ENCODE assay signal across 14 cellular contexts in the genomic region with DNA sequence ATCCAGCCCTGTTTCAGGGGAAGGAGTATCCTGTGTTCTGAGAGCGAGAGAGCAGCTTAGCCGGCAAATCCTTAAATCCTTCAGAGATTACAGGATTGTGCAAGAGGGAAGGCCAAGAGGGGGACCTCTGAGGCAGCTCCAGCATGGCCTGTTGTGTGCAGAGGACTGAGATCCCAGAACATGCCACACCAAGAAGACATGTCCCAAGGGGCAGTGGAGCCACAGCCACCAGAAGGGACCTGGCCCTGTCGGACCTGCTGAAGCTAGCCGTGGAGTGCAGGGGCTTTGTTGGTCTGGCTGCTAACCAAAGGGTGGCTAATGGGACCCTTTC. TPM values are rescaled to one million over a fixed set of nuclear protein-coding genes. Genes with fewer than 3 reads are reported as not detected.
DNase-seq lines count a peak whose midpoint lies in the region; ATAC-seq and TF ChIP-seq lines count a peak whose summit lies in the region.
"Had no signal": no experiment of that assay in that cellular context is flagged by ENCODE, and none has a peak within 500 bp of the region (broad histone marks: within the 10 kb centered on the region; RNA-seq: fewer than 3 reads in every experiment).

No MANE protein-coding gene starts in this region.

- peaks cover 22% of the 10 kb centered on the region for H3K27me3 Mint-ChIP-seq in activated CD4-positive, alpha-beta memory T cell treated with anti-CD3 and anti-CD28 coated beads, Interleukin-2, amount 10 ng/mL, durations not matched to agents 7 days and 5 days
- H3K27me3 Mint-ChIP-seq in activated CD4-positive, alpha-beta memory T cell treated with anti-CD3 and anti-CD28 coated beads for 36 hours: peaks cover 13% of the 10 kb centered on the region
- H3K27me3 Mint-ChIP-seq in T-helper 17 cell: peaks cover 35% of the 10 kb centered on the region

- WGBS in stomach, 5 donors: 52 to 71% (median 68%) methylated on average over 4 of the region's 4 CpGs

- peaks cover 2% of the 10 kb centered on the region for H3K36me3 Mint-ChIP-seq in activated CD4-positive, alpha-beta memory T cell treated with anti-CD3 and anti-CD28 coated beads, Interleukin-2, amount 10 ng/mL, durations not matched to agents 7 days and 5 days (ENCODE audit: low read depth)
- peaks cover 4% of the 10 kb centered on the region for H3K36me3 Mint-ChIP-seq in activated CD4-positive, alpha-beta memory T cell treated with anti-CD3 and anti-CD28 coated beads for 36 hours
- H3K36me3 Mint-ChIP-seq in T-helper 17 cell (ENCODE audit: low read depth): peaks cover 5% of the 10 kb centered on the region

- intact Hi-C loops in activated CD4-positive, alpha-beta memory T cell treated with anti-CD3 and anti-CD28 coated beads for 36 hours (cut with micrococcal nuclease): no loop called here
- intact Hi-C loops in stomach (cut with DNase I; ENCODE audit: low total_unique reads): no loop called here

- no peak for ATAC-seq in T-helper 17 cell
- ATAC-seq in HG03108 (IDR thresholded peaks at IDR 0.05; ENCODE audit: unreplicated experiment): no peak
- ATAC-seq in HG03280 (IDR thresholded peaks at IDR 0.05; ENCODE audit: unreplicated experiment): no peak

- CTCF ChIA-PET in activated CD4-positive, alpha-beta memory T cell treated with anti-CD3 and anti-CD28 coated beads, Interleukin-2, amount 10 ng/mL, durations not matched to agents 7 days and 5 days (lab: Charles Lee): no interaction called here
- CTCF ChIA-PET in activated CD4-positive, alpha-beta memory T cell treated with anti-CD3 and anti-CD28 coated beads for 36 hours (lab: Charles Lee): no interaction called here

- DNase-seq in activated CD4-positive, alpha-beta memory T cell treated with anti-CD3 and anti-CD28 coated beads, Interleukin-2, amount 10 ng/mL, durations not matched to agents 7 days and 5 days: no peak
- DNase-seq in activated CD4-positive, alpha-beta memory T cell treated with anti-CD3 and anti-CD28 coated beads for 36 hours: no peak
- no peak for DNase-seq in T-helper 17 cell
- peak; percentile 66 for DNase-seq in islet precursor cell
- no peak for DNase-seq in stomach
- no peak for DNase-seq in NCI-H446 treated with DMSO at 0.1 percent for 48 hours (lab: John Stamatoyannopoulos, UW)
- DNase-seq: activated gamma-delta T cell; cerebellar nuclear complex; DMS79; occipital lobe; Peyer's patch; stimulated activated CD4-positive, alpha-beta T cell treated with anti-CD3 and anti-CD28 coated beads, Interleukin-4, amount 100 ng/mL, for 4 hours had no signal

- no peak for TF ChIP-seq EP300 in stomach (IDR thresholded peaks at IDR 0.05)

- H3K9me3 ChIP-seq in T-helper 17 cell (ENCODE audit: control insufficient read depth, low read length, poor library complexity, severe bottlenecking): no peaks in the 10 kb centered on the region
- H3K9me3 ChIP-seq in stomach: no peaks in the 10 kb centered on the region
- H3K9me3 ChIP-seq: Peyer's patch had no signal

- H3K27me3 ChIP-seq in stomach: peaks cover 0 to 54% (median 28%) of the 10 kb centered on the region in 3 donors

- no peaks in the 10 kb centered on the region for H3K9me3 Mint-ChIP-seq in activated CD4-positive, alpha-beta memory T cell treated with anti-CD3 and anti-CD28 coated beads, Interleukin-2, amount 10 ng/mL, durations not matched to agents 7 days and 5 days
- no peaks in the 10 kb centered on the region for H3K9me3 Mint-ChIP-seq in activated CD4-positive, alpha-beta memory T cell treated with anti-CD3 and anti-CD28 coated beads for 36 hours

- peaks cover 0 to 5% (median 2%) of the 10 kb centered on the region in 4 donors for H3K36me3 ChIP-seq in stomach
- H3K36me3 ChIP-seq: Peyer's patch had no signal

- peak overlapping the region; percentile 41 for H3K4me3 Mint-ChIP-seq in activated CD4-positive, alpha-beta memory T cell treated with anti-CD3 and anti-CD28 coated beads, Interleukin-2, amount 10 ng/mL, durations not matched to agents 7 days and 5 days
- H3K4me3 Mint-ChIP-seq in activated CD4-positive, alpha-beta memory T cell treated with anti-CD3 and anti-CD28 coated beads for 36 hours: no peak overlapping the region
- H3K4me3 Mint-ChIP-seq in T-helper 17 cell: peak overlapping the region; percentile 59

- peaks cover 12% of the 10 kb centered on the region for H3K4me1 Mint-ChIP-seq in activated CD4-positive, alpha-beta memory T cell treated with anti-CD3 and anti-CD28 coated beads, Interleukin-2, amount 10 ng/mL, durations not matched to agents 7 days and 5 days
- H3K4me1 Mint-ChIP-seq in activated CD4-positive, alpha-beta memory T cell treated with anti-CD3 and anti-CD28 coated beads for 36 hours (ENCODE audit: low read depth): peaks cover 15% of the 10 kb centered on the region
- H3K4me1 Mint-ChIP-seq in T-helper 17 cell: peaks cover 16% of the 10 kb centered on the region

- no peak for TF ChIP-seq CTCF in stomach (IDR thresholded peaks at IDR 0.05)

- POLR2A ChIA-PET in activated CD4-positive, alpha-beta memory T cell treated with anti-CD3 and anti-CD28 coated beads, Interleukin-2, amount 10 ng/mL, durations not matched to agents 7 days and 5 days (lab: Charles Lee): no interaction called here
- POLR2A ChIA-PET in activated CD4-positive, alpha-beta memory T cell treated with anti-CD3 and anti-CD28 coated beads for 36 hours (lab: Charles Lee): no interaction called here

- no peak overlapping the region for H3K4me3 ChIP-seq in stomach
- H3K4me3 ChIP-seq: Peyer's patch had no signal

- peaks cover 16 to 50% (median 39%) of the 10 kb centered on the region in 4 donors for H3K4me1 ChIP-seq in stomach

- peak overlapping the region in 4 of 5 donors; percentile 4 to 90 (median 85) for H3K27ac ChIP-seq in stomach

- TF ChIP-seq POLR2A in stomach (IDR thresholded peaks at IDR 0.05): no peak

- no peak overlapping the region for H3K27ac Mint-ChIP-seq in activated CD4-positive, alpha-beta memory T cell treated with anti-CD3 and anti-CD28 coated beads, Interleukin-2, amount 10 ng/mL, durations not matched to agents 7 days and 5 days
- no peak overlapping the region for H3K27ac Mint-ChIP-seq in activated CD4-positive, alpha-beta memory T cell treated with anti-CD3 and anti-CD28 coated beads for 36 hours
- no peak overlapping the region for H3K27ac Mint-ChIP-seq in T-helper 17 cell

RNA-seq across cellular contexts. Expression of a gene that starts 1.6 kb away (rescaled TPM):
- total RNA-seq in activated CD4-positive, alpha-beta memory T cell treated with anti-CD3 and anti-CD28 coated beads, Interleukin-2, amount 10 ng/mL, durations not matched to agents 7 days and 5 days: 1 to 10 TPM; 6.2 to 8.9 TPM
- total RNA-seq in activated CD4-positive, alpha-beta memory T cell treated with anti-CD3 and anti-CD28 coated beads for 36 hours: 10 to 100 TPM; 11.2 to 12.5 TPM
- total RNA-seq in T-helper 17 cell: 1 to 10 TPM; 4.3 to 4.4 TPM
- 100 to 1,000 TPM in 1 of 5 donors, 10 to 100 TPM in 3, 1 to 10 TPM in 1; 4.7 to 107 (median 14.6) TPM for total RNA-seq in stomach
- 10 to 100 TPM in 2 of 3 donors, 1 to 10 TPM in 1; 7.2 to 24.1 (median 11.4) TPM for polyA plus RNA-seq in stomach
